Comparison of ENCODE assay signal across 10 cellular contexts in the genomic region with DNA sequence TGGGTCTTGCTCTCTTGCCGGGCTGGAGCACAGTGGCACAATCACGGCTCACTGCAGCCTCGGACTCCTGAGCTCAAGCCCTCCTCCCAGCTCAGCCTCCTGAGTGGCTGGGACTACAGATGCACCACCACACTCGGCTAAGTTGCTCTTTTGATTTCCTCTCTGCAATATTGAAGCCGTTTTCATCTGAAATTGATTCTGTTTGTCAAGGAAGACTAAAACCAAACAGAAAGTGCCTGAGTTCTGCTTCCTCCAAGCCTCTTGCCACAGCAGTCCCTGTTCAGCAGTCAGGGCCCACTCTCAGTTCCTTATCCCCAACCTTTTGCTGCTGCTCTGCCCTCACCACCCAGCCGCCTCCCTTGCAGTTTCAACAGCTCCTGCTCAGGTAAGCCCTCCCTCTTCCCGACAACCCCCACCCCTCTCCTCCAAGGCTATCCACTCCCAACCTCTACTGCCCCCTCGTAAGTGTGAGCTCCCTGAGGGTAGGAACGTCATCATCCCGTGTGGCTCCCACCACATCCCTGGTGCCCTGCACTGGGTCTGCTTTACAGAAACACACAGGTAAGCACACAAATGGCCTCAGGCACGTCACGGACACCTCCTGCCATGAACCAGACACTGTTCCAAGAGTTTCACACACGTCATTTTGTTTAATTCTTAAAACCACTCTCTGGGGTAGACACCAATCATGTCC.
DNase-seq lines count a peak whose midpoint lies in the region; ATAC-seq and TF ChIP-seq lines count a peak whose summit lies in the region.
"Had no signal": no experiment of that assay in that cellular context is flagged by ENCODE, and none has a peak within 500 bp of the region (broad histone marks: within the 10 kb centered on the region; RNA-seq: fewer than 3 reads in every experiment).

No MANE protein-coding gene starts in this region.

- ATAC-seq in GM18498 (IDR thresholded peaks at IDR 0.05; ENCODE audit: unreplicated experiment): peak; percentile 84
- ATAC-seq in GM21447 (IDR thresholded peaks at IDR 0.05; ENCODE audit: unreplicated experiment): peak; percentile 99
- ATAC-seq in HG03460 (IDR thresholded peaks at IDR 0.05; ENCODE audit: unreplicated experiment): peak; percentile 95
- peak; percentile 42 for ATAC-seq in esophagus mucosa

- CTCF ChIA-PET in RWPE1 (lab: Yijun Ruan, JAX): interaction anchor here (0.6 kb wide), 1 partner anchor 182 kb away, joined by 3 read pairs; no protein-coding TSS in a partner anchor

- POLR2A ChIA-PET in RWPE1 (lab: Yijun Ruan, JAX; ENCODE audit: low non-redundant PET): no interaction called here

- TF ChIP-seq CTCF in RWPE1 (conservative IDR thresholded peaks at IDR 0.05; ENCODE audit: low read depth): no peak

- H3K27ac ChIP-seq in RWPE1: no peak overlapping the region
- H3K27ac ChIP-seq: pancreas had no signal

- no peak for DNase-seq in LoVo (ENCODE audit: low spot score)
- no peak for DNase-seq in RKO (ENCODE audit: low spot score)
- no peak for DNase-seq in RWPE1 (ENCODE audit: low spot score)
- no peak for DNase-seq in D341Med (ENCODE audit: low spot score)
- DNase-seq: activated T-cell treated with anti-CD3 and anti-CD28 coated beads, Interleukin-2, amount 50 U/mL, for 24 hours; pancreas had no signal

Comparison
In these comparisons a context has a peak if more than half of its experiments do, and no peak if none do; other contexts are left out.
1. ATAC-seq: peak in every context shown above with its lines; median percentile 99 in GM21447; 95 in HG03460; 84 in GM18498; 42 in esophagus mucosa.